Comparison of ENCODE assay signal across 1 cellular context in the genomic region with DNA sequence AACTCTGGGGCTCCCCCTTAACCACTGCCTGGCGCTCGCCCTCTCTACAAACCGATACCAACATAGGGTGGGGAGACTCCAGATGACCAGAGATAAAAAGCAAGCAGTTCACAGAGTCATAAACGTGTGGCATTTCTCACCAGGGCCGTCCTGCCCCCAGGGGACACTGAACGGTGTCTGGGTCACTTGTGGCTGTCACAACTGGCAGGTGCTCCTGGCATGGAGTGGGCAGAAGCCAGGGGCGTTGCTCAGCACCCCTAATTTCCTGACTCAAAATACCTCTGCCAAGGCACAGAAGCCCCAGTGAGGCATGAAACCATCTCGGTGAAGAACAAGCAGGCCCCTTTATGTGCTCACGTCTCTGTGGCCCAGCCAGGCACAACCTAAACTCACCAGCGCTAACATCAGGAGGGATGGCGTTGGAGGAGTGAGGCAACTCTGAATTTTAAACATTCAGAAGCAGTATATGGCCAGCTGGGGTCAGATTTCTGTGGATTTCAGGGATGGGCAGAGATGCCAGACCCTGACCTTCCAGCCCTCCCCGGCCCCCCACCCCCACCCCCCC.
TF ChIP-seq lines count a peak whose summit lies in the region.

No MANE protein-coding gene starts in this region.

TF ChIP-seq in IMR-90, 13 proteins besides CTCF, POLR2A, EP300 and RAD21 (continued from another document):
- TF ChIP-seq, protein P1, sequence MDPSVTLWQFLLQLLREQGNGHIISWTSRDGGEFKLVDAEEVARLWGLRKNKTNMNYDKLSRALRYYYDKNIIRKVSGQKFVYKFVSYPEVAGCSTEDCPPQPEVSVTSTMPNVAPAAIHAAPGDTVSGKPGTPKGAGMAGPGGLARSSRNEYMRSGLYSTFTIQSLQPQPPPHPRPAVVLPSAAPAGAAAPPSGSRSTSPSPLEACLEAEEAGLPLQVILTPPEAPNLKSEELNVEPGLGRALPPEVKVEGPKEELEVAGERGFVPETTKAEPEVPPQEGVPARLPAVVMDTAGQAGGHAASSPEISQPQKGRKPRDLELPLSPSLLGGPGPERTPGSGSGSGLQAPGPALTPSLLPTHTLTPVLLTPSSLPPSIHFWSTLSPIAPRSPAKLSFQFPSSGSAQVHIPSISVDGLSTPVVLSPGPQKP (IDR thresholded peaks at IDR 0.05; ENCODE audit: borderline replicate concordance, low read depth, low read length), result no peak
- peak; percentile 30; the same call in 1 of the 2 replicates for TF ChIP-seq CEBPB (IDR thresholded peaks at IDR 0.05; ENCODE audit: low read depth, low read length)
- TF ChIP-seq, protein P2, sequence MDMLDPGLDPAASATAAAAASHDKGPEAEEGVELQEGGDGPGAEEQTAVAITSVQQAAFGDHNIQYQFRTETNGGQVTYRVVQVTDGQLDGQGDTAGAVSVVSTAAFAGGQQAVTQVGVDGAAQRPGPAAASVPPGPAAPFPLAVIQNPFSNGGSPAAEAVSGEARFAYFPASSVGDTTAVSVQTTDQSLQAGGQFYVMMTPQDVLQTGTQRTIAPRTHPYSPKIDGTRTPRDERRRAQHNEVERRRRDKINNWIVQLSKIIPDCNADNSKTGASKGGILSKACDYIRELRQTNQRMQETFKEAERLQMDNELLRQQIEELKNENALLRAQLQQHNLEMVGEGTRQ (IDR thresholded peaks at IDR 0.05; ENCODE audit: low read depth, low read length), result no peak
